Comparison of ENCODE assay signal across 8 cellular contexts in the genomic region with DNA sequence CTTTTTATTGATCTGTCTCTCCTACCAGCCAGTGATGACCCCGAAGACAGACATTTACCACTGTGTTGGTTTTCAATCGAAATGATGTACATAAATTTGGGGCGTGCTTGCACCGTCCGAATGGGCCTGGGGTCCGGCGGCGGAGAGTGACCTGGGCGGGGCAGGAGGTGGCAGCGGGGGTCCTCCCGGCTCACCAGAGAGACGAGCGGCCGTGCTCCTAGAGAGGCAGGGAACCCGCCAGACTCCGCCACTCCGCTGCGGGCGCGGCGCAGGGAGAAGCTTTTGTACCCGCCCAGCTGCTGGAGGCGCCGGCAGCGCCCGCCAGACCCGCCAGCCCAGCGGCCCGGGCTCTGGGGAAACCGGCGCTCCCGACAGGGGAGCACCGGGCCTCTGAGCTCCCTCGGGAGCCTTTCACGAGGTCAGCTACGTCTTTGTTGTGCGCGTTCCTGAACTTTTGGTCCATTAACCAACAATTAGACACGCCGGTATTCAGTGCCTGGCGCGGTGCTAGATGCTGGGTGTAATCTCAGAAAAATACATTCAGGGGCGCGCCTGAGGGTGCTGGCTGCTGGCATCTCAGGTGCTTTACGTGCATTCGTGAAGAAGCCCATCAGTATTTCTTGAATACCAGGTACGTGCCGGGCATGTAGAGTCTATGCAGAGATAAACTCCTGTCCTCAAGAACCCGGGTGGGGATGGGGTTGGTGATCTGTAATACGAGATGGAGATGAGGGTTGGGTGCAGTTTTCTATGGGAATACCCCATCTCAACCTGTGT. TPM values are rescaled to one million over a fixed set of nuclear protein-coding genes. Genes with fewer than 3 reads are reported as not detected.
A peak's percentile ranks its signal among the peaks of the same experiment; 100 is the strongest.
DNase-seq lines count a peak whose midpoint lies in the region; ATAC-seq and TF ChIP-seq lines count a peak whose summit lies in the region.

A gene with protein sequence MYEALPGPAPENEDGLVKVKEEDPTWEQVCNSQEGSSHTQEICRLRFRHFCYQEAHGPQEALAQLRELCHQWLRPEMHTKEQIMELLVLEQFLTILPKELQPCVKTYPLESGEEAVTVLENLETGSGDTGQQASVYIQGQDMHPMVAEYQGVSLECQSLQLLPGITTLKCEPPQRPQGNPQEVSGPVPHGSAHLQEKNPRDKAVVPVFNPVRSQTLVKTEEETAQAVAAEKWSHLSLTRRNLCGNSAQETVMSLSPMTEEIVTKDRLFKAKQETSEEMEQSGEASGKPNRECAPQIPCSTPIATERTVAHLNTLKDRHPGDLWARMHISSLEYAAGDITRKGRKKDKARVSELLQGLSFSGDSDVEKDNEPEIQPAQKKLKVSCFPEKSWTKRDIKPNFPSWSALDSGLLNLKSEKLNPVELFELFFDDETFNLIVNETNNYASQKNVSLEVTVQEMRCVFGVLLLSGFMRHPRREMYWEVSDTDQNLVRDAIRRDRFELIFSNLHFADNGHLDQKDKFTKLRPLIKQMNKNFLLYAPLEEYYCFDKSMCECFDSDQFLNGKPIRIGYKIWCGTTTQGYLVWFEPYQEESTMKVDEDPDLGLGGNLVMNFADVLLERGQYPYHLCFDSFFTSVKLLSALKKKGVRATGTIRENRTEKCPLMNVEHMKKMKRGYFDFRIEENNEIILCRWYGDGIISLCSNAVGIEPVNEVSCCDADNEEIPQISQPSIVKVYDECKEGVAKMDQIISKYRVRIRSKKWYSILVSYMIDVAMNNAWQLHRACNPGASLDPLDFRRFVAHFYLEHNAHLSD (plus strand): TSS at position 285 of the 777 bp plus-strand sequence. CDS start 2,242 bp downstream, outside the sequence.

- DNase-seq in Ammon's horn (ENCODE audit: low spot score), result peak; percentile 77
- DNase-seq in NCI-H446 (lab: John Stamatoyannopoulos, UW), result peak; percentile 28 to 82
- peak; percentile 16 to 46 for DNase-seq in activated CD4-positive, alpha-beta T cell treated with anti-CD3 and anti-CD28 coated beads, Interleukin-2, amount 50 U/mL, for 24 hours (ENCODE audit: low read depth in 1 of 2, low spot score in 1 of 2)
- peak; percentile 6 for DNase-seq in effector CD4-positive, alpha-beta T cell
- peak; percentile 18 to 92 for DNase-seq in lower leg skin (ENCODE audit: low spot score in 2 of 2)
- peak; percentile 30 to 54 for DNase-seq in stimulated activated CD4-positive, alpha-beta T cell treated with anti-CD3 and anti-CD28 coated beads, Interleukin-4, amount 100 ng/mL, for 4 hours

- TF ChIP-seq CTCF in lower leg skin (IDR thresholded peaks at IDR 0.05), result no peak

- peak within 1 kb of the TSS; percentile 35 for H3K4me3 ChIP-seq in lower leg skin (ENCODE audit: low read depth, poor library complexity, severe bottlenecking)

- no peak for TF ChIP-seq POLR2A in lower leg skin (IDR thresholded peaks at IDR 0.05)

- peak; percentile 88 for ATAC-seq in GM19035 (IDR thresholded peaks at IDR 0.05; ENCODE audit: unreplicated experiment)
- ATAC-seq in HG03342 (IDR thresholded peaks at IDR 0.05; ENCODE audit: unreplicated experiment), result peak; percentile 78

- intact Hi-C loops in lower leg skin (cut with DNase I; ENCODE audit: low total_unique reads), result no loop called here

- 0 to 1% methylated on average over 28 to 35 of the region's 50 CpGs for WGBS in lower leg skin, 2 donors

RNA-seq across cellular contexts. Expression of the gene that starts here (rescaled TPM):
- total RNA-seq in lower leg skin, result 1 to 10 TPM in 2 of 4 donors, under 1 TPM in 2; 0.15 to 1.6 (median 1.1) TPM

Comparison
In these comparisons a context has a peak if more than half of its experiments do, and no peak if none do; other contexts are left out.
1. Peak in every context shown above with its lines: DNase-seq, ATAC-seq and H3K4me3 ChIP-seq.
2. DNase-seq: peak in every context shown above with its lines; median percentile 77 in Ammon's horn; 55 in NCI-H446; 55 in lower leg skin; 42 in stimulated activated CD4-positive, alpha-beta T cell treated with anti-CD3 and anti-CD28 coated beads, Interleukin-4, amount 100 ng/mL, for 4 hours; 31 in activated CD4-positive, alpha-beta T cell treated with anti-CD3 and anti-CD28 coated beads, Interleukin-2, amount 50 U/mL, for 24 hours; 6 in effector CD4-positive, alpha-beta T cell.